In the genomic region with DNA sequence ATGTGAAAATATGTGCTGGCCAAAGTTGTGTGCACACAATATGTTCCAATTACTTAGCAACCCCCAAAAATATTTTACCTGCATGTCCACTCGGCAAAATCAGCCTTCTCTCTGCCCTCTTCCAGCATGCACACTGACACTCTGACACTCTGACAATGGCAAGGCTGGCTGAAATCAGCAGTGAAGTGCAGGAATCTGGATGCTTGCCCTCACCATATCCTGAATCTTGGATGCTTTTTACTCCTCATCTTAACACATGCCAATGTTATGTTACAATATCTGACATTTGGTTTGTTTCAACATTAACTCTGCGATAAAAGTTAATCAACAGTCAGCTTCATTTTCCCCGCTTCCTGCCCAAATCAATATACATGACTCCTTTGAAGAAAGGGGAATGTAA, we compare ENCODE assay signal across 20 cellular contexts.
"Had no signal": no experiment of that assay in that cellular context is flagged by ENCODE, and none has a peak within 500 bp of the region (broad histone marks: within the 10 kb centered on the region; RNA-seq: fewer than 3 reads in every experiment).

No MANE protein-coding gene starts in this region.

- H3K4me1 Mint-ChIP-seq: naive thymus-derived CD8-positive, alpha-beta T cell; neural crest cell; stimulated activated naive CD8-positive, alpha-beta T cell treated with anti-CD3 and anti-CD28 coated beads, Interleukin-15, amount 100 ng/mL, for 72 hours had no signal

- H3K36me3 Mint-ChIP-seq: mesothelial cell of epicardium; naive thymus-derived CD8-positive, alpha-beta T cell had no signal

- H3K4me3 Mint-ChIP-seq: mesothelial cell of epicardium; naive thymus-derived CD8-positive, alpha-beta T cell; nephron; neural crest cell; stimulated activated memory B cell treated with anti-CD40 and anti-IgM and Interleukin-4, amounts not matched to agents 10 μg/mL and 1 μg/mL and 100 μg/mL, for 72 hours; stimulated activated naive CD8-positive, alpha-beta T cell treated with anti-CD3 and anti-CD28 coated beads, Interleukin-15, amount 100 ng/mL, for 72 hours had no signal

- H3K27me3 Mint-ChIP-seq: stimulated activated memory B cell treated with anti-CD40 and anti-IgM and Interleukin-4, amounts not matched to agents 10 μg/mL and 1 μg/mL and 100 μg/mL, for 72 hours had no signal

- DNase-seq: islet precursor cell; left ventricle myocardium inferior; mesendoderm; naive thymus-derived CD8-positive, alpha-beta T cell; occipital lobe; right lobe of liver; stimulated activated CD4-positive, alpha-beta T cell treated with anti-CD3 and anti-CD28 coated beads, Interleukin-1b, Interleukin-23, amount 100 ng/mL, for 48 hours; stimulated activated CD4-positive, alpha-beta T cell treated with anti-CD3 and anti-CD28 coated beads, Interleukin-2, amount 100 ng/mL, for 48 hours; stimulated activated CD4-positive, alpha-beta T cell treated with anti-CD3 and anti-CD28 coated beads, Interleukin-4, amount 100 ng/mL, for 4 hours; stimulated activated CD8-positive, alpha-beta memory T cell treated with anti-CD3 and anti-CD28 coated beads, Interleukin-4, amount 100 ng/mL, for 48 hours; stimulated activated naive CD4-positive, alpha-beta T cell treated with Interleukin-2 at 50 U/mL for 16 hours; stimulated activated naive CD8-positive, alpha-beta T cell treated with anti-CD3 and anti-CD28 coated beads, Interleukin-15, amount 100 ng/mL, for 72 hours; testis; thyroid gland; transverse colon; upper lobe of left lung had no signal

- H3K9me3 Mint-ChIP-seq: mesothelial cell of epicardium; naive thymus-derived CD8-positive, alpha-beta T cell; nephron; stimulated activated naive CD8-positive, alpha-beta T cell treated with anti-CD3 and anti-CD28 coated beads, Interleukin-15, amount 100 ng/mL, for 72 hours had no signal

- H3K27ac Mint-ChIP-seq: mesothelial cell of epicardium; naive thymus-derived CD8-positive, alpha-beta T cell; nephron; stimulated activated memory B cell treated with anti-CD40 and anti-IgM and Interleukin-4, amounts not matched to agents 10 μg/mL and 1 μg/mL and 100 μg/mL, for 72 hours; stimulated activated naive CD8-positive, alpha-beta T cell treated with anti-CD3 and anti-CD28 coated beads, Interleukin-15, amount 100 ng/mL, for 72 hours had no signal

- ATAC-seq: naive thymus-derived CD8-positive, alpha-beta T cell; stimulated activated memory B cell treated with anti-CD40 and anti-IgM and Interleukin-4, amounts not matched to agents 10 μg/mL and 1 μg/mL and 100 μg/mL, for 72 hours; stimulated activated naive CD8-positive, alpha-beta T cell treated with anti-CD3 and anti-CD28 coated beads, Interleukin-15, amount 100 ng/mL, for 72 hours had no signal
